Comparison of ENCODE assay signal across 8 cellular contexts in genomic region chr5:138491669-138492551, GRCh38. TPM values are rescaled to one million over a fixed set of nuclear protein-coding genes. Genes with fewer than 3 reads are reported as not detected.
DNase-seq lines count a peak whose midpoint lies in the region; ATAC-seq, FAIRE-seq and TF ChIP-seq lines count a peak whose summit lies in the region.

No MANE protein-coding gene starts in this region.

- H3K36me3 Mint-ChIP-seq in natural killer cell: no peaks in the 10 kb centered on the region
- H3K36me3 Mint-ChIP-seq in stimulated activated naive B cell treated with anti-CD40 and anti-IgM and Interleukin-4, amounts not matched to agents 10 μg/mL and 1 μg/mL and 100 μg/mL, for 72 hours: no peaks in the 10 kb centered on the region

- in situ Hi-C loops in Panc1 (cut with HindIII; ENCODE audit: low pct_unique_long_range_greater_than_20kb, low sequenced_read_pairs): no loop called here

- CTCF ChIA-PET in Panc1 (lab: Charles Lee): interaction anchor here (1.5 kb wide), 1 partner anchor 12 kb away, joined by 7 read pairs; no protein-coding TSS in a partner anchor

- FAIRE-seq in HTR-8/SVneo (lab: Jason Lieb, UNC): no peak

- H3K4me1 ChIP-seq in Panc1 (ENCODE audit: control insufficient read depth, insufficient read depth, low read length): peaks cover 4% of the 10 kb centered on the region; the same call in 1 of the 2 replicates

- H3K27me3 Mint-ChIP-seq in natural killer cell (ENCODE audit: low read depth in 2 of 2): peaks cover 15 to 18% of the 10 kb centered on the region in 2 donors
- H3K27me3 Mint-ChIP-seq in stimulated activated naive B cell treated with anti-CD40 and anti-IgM and Interleukin-4, amounts not matched to agents 10 μg/mL and 1 μg/mL and 100 μg/mL, for 72 hours: peaks cover 30% of the 10 kb centered on the region in 2 donors

- no peak for TF ChIP-seq CTCF in Panc1 (IDR thresholded peaks at IDR 0.05)
- no peak for TF ChIP-seq CTCF in fibroblast of mammary gland (conservative IDR thresholded peaks at IDR 0.05; ENCODE audit: control insufficient read depth, insufficient read depth, low read depth, low read length)
- no peak for TF ChIP-seq CTCF in natural killer cell (IDR thresholded peaks at IDR 0.05)

- no peaks in the 10 kb centered on the region for H3K9me3 ChIP-seq in Panc1 (ENCODE audit: control insufficient read depth, insufficient read depth, low read depth, low read length)

- intact Hi-C loops in Panc1 (cut with micrococcal nuclease; ENCODE audit: unreplicated experiment) (no loop called here), natural killer cell (cut with micrococcal nuclease) (loop anchor here (1.0 to 10.0 kb wide), 2 partner anchors 27 to 53 kb away; partner anchors contain the start of genes EGR1 and ETF1)

- peak overlapping the region; percentile 45 to 65 for H3K4me3 ChIP-seq in Panc1 (ENCODE audit: low read depth in 2 of 2, low read length in 2 of 2)
- H3K4me3 ChIP-seq in fibroblast of mammary gland (ENCODE audit: control insufficient read depth, low read depth, low read length): peak overlapping the region; percentile 47

- H3K36me3 ChIP-seq in Panc1 (ENCODE audit: control insufficient read depth, insufficient read depth, low read length): no peaks in the 10 kb centered on the region

- peaks cover 5 to 10% of the 10 kb centered on the region in 2 donors for H3K4me1 Mint-ChIP-seq in natural killer cell
- H3K4me1 Mint-ChIP-seq in stimulated activated naive B cell treated with anti-CD40 and anti-IgM and Interleukin-4, amounts not matched to agents 10 μg/mL and 1 μg/mL and 100 μg/mL, for 72 hours: peaks cover 8 to 9% of the 10 kb centered on the region in 2 donors

- H3K27ac ChIP-seq in Panc1 (ENCODE audit: low read length): 0 out of 2 replicates have a peak overlapping the region, but pooled peaks have one; percentile 36

- no peaks in the 10 kb centered on the region for H3K27me3 ChIP-seq in Panc1 (ENCODE audit: control insufficient read depth, insufficient read depth, low read length)

- POLR2A ChIA-PET in Panc1 (lab: Charles Lee): interaction anchor here (0.6 kb wide), 1 partner anchor 50 kb away, joined by 4 read pairs; no protein-coding TSS in a partner anchor

- DNase-seq in COR-L47 (lab: John Stamatoyannopoulos, UW): peak; percentile 75
- DNase-seq in HTR-8/SVneo (ENCODE audit: insufficient read length, low spot score): peak; percentile 85
- DNase-seq in Panc1 (ENCODE audit: low read depth, low spot score): peak; percentile 18
- DNase-seq in activated T-helper 1 cell treated with anti-CD3 and anti-CD28 coated beads, Interleukin-2, amount 50 U/mL, for 16 hours (ENCODE audit: low read depth in 1 of 2, low spot score in 1 of 2): peak; percentile 69 to 79
- peak; percentile 84 for DNase-seq in fibroblast of mammary gland (ENCODE audit: low read depth)
- DNase-seq in natural killer cell: peak; percentile 75
- peak; percentile 75 for DNase-seq in stimulated activated naive B cell treated with anti-CD40 and anti-IgM and Interleukin-4, amounts not matched to agents 10 μg/mL and 1 μg/mL and 100 μg/mL, for 72 hours

- BruUV-seq in Panc1 (replicated peaks; lab: Mats Ljungman, UMichigan): no TSS peak

- ATAC-seq in GM21390 (IDR thresholded peaks at IDR 0.05; ENCODE audit: unreplicated experiment): peak; percentile 99
- peak; percentile 96 for ATAC-seq in Panc1
- ATAC-seq in natural killer cell: peak; percentile 97 to 100 (median 99)
- peak; percentile 99 for ATAC-seq in stimulated activated naive B cell treated with anti-CD40 and anti-IgM and Interleukin-4, amounts not matched to agents 10 μg/mL and 1 μg/mL and 100 μg/mL, for 72 hours (replicated peaks)

- peak overlapping the region; percentile 62 to 82 for H3K27ac Mint-ChIP-seq in natural killer cell
- H3K27ac Mint-ChIP-seq in stimulated activated naive B cell treated with anti-CD40 and anti-IgM and Interleukin-4, amounts not matched to agents 10 μg/mL and 1 μg/mL and 100 μg/mL, for 72 hours: no peak overlapping the region

- H3K4me3 Mint-ChIP-seq in natural killer cell: peak overlapping the region; percentile 94
- H3K4me3 Mint-ChIP-seq in stimulated activated naive B cell treated with anti-CD40 and anti-IgM and Interleukin-4, amounts not matched to agents 10 μg/mL and 1 μg/mL and 100 μg/mL, for 72 hours: peak overlapping the region; percentile 88 to 97

- H3K9me3 Mint-ChIP-seq in natural killer cell: no peaks in the 10 kb centered on the region
- no peaks in the 10 kb centered on the region for H3K9me3 Mint-ChIP-seq in stimulated activated naive B cell treated with anti-CD40 and anti-IgM and Interleukin-4, amounts not matched to agents 10 μg/mL and 1 μg/mL and 100 μg/mL, for 72 hours

RNA-seq across cellular contexts. Expression of gene EGR1, which starts 26.6 kb away (rescaled TPM):
- 12.0 TPM for total RNA-seq in Panc1 (2021; ENCODE audit: unreplicated experiment)
- 14.0 TPM for polyA plus RNA-seq in Panc1 (2012; ENCODE audit: insufficient read length)
- total RNA-seq in natural killer cell: 100 to 1,000 TPM in 1 of 3 donors, 10 to 100 TPM in 2; 52.1 to 137 (median 84.8) TPM

RNA-seq across cellular contexts. Expression of gene ETF1, which starts 51.1 kb away (rescaled TPM):
- total RNA-seq in Panc1 (2021; ENCODE audit: unreplicated experiment) (168 TPM), natural killer cell (100 to 1,000 TPM; 135 to 189 (median 136) TPM)
- polyA plus RNA-seq in Panc1 (2012; ENCODE audit: insufficient read length): 82.6 TPM

RNA-seq across cellular contexts. Expression of gene REEP2, which starts 53.1 kb away (rescaled TPM):
- total RNA-seq in Panc1 (2021; ENCODE audit: unreplicated experiment) (6.5 TPM), natural killer cell (under 1 TPM; 0.28 to 0.79 (median 0.66) TPM)
- polyA plus RNA-seq in Panc1 (2012; ENCODE audit: insufficient read length): 13.3 TPM

Comparison
In these comparisons a context has a peak if more than half of its experiments do, and no peak if none do; other contexts are left out.
1. Peak in every context shown above with its lines: DNase-seq, ATAC-seq, H3K4me3 ChIP-seq and H3K27ac ChIP-seq.
2. DNase-seq: peak in every context shown above with its lines; median percentile 85 in HTR-8/SVneo; 84 in fibroblast of mammary gland; 75 in COR-L47; 75 in natural killer cell; 75 in stimulated activated naive B cell treated with anti-CD40 and anti-IgM and Interleukin-4, amounts not matched to agents 10 μg/mL and 1 μg/mL and 100 μg/mL, for 72 hours; 74 in activated T-helper 1 cell treated with anti-CD3 and anti-CD28 coated beads, Interleukin-2, amount 50 U/mL, for 16 hours; 18 in Panc1.